9 cellular contexts compared by ENCODE assay signal in genomic region chr1:230424440-230425251, GRCh38. TPM values are rescaled to one million over a fixed set of nuclear protein-coding genes. Genes with fewer than 3 reads are reported as not detected.
DNase-seq lines count a peak whose midpoint lies in the region; ATAC-seq, FAIRE-seq and TF ChIP-seq lines count a peak whose summit lies in the region.
"Had no signal": no experiment of that assay in that cellular context is flagged by ENCODE, and none has a peak within 500 bp of the region (broad histone marks: within the 10 kb centered on the region; RNA-seq: fewer than 3 reads in every experiment).

No MANE protein-coding gene starts in this region.

- H3K4me1 ChIP-seq in H1 (replicated peaks in 1 of 4; ENCODE audit: control insufficient read depth in 3 of 4, insufficient read depth in 4 of 4, low read length in 3 of 4) (peaks cover 24 to 51% (median 29%) of the 10 kb centered on the region in 4 experiments), trophoblast cell (ENCODE audit: control insufficient read depth in 1 of 2, insufficient read depth in 2 of 2, low read length in 2 of 2) (peaks cover 0 to 12% of the 10 kb centered on the region in 2 experiments)

- H2BK15ac ChIP-seq in H1 (ENCODE audit: low read length) = peak overlapping the region; percentile 53; the same call in 1 of the 2 replicates

- no peak overlapping the region for H4K5ac ChIP-seq in H1 (ENCODE audit: insufficient read length, low read depth, low read length)

- H2BK12ac ChIP-seq in H1 (ENCODE audit: low read depth, low read length) = no peak overlapping the region
- no peak overlapping the region for H2BK12ac ChIP-seq in trophoblast cell (ENCODE audit: low read length)

- no peak overlapping the region for H2BK20ac ChIP-seq in H1 (ENCODE audit: low read length)

- WGBS in H1 (ENCODE audit: extremely low coverage in 1 of 2, insufficient coverage in 1 of 2, insufficient read length in 1 of 2, insufficient replicate concordance in 2 of 2, low coverage in 1 of 2, low lambda C conversion rate in 2 of 2, missing lambda C conversion rate in 1 of 2), 2 experiments = 6% methylated on average over 30 of the region's 30 CpGs; no CpG with 5 or more reads in 1 of the 2 experiments
- no CpG with 5 or more reads among the region's 30 CpGs for whole genome bisulfite sequencing in trophoblast cell (ENCODE audit: extremely low coverage, insufficient coverage, insufficient read length)

- H3K79me2 ChIP-seq in H1 (ENCODE audit: control insufficient read depth in 1 of 2, insufficient read depth in 2 of 2, low read length in 2 of 2) (peaks cover 3 to 49% of the 10 kb centered on the region in 2 experiments), trophoblast cell (ENCODE audit: control insufficient read depth, insufficient read depth, low read length, poor library complexity) (no peaks in the 10 kb centered on the region)

- H2AK5ac ChIP-seq in H1 (ENCODE audit: low read depth, low read length) = no peak overlapping the region
- no peak overlapping the region for H2AK5ac ChIP-seq in trophoblast cell (ENCODE audit: low read length)

- H4K91ac ChIP-seq in H1 (replicated peaks; ENCODE audit: insufficient read length, low read length) (no peak overlapping the region), trophoblast cell (ENCODE audit: low read depth, low read length) (no peak overlapping the region)

- peaks cover 18% of the 10 kb centered on the region; the same call in 1 of the 2 replicates for H3K23me2 ChIP-seq in H1 (ENCODE audit: low read depth, low read length)

- peaks cover 4% of the 10 kb centered on the region; the same call in 1 of the 2 replicates for H3K79me1 ChIP-seq in H1 (ENCODE audit: low read depth, low read length)
- H3K79me1 ChIP-seq in trophoblast cell (ENCODE audit: low read length) = no peaks in the 10 kb centered on the region

- no peak overlapping the region for H4K12ac ChIP-seq in trophoblast cell (ENCODE audit: low read depth, low read length)

- 0 out of 4 replicates have a peak, but pooled peaks cover 0 to 7% of the 10 kb centered on the region in 2 experiments for H3K9me3 ChIP-seq in H1 (ENCODE audit: insufficient read depth in 2 of 2, low read depth in 1 of 2, low read length in 1 of 2)
- H3K9me3 ChIP-seq in trophoblast cell (ENCODE audit: insufficient read depth, low read depth, low read length) = peaks cover 2% of the 10 kb centered on the region

- no peak overlapping the region; a peak in 1 of 7 replicates for H3K9ac ChIP-seq in H1 (replicated peaks in 1 of 4; ENCODE audit: extremely low read depth in 1 of 4, low read depth in 3 of 4, low read length in 3 of 4)
- no peak overlapping the region for H3K9ac ChIP-seq in trophoblast cell (ENCODE audit: low read length)

- peaks cover 12% of the 10 kb centered on the region for H3K27me3 ChIP-seq in H7 (ENCODE audit: control insufficient read depth, insufficient read depth, low read length)
- peaks cover 0 to 17% (median 13%) of the 10 kb centered on the region in 4 experiments; a peak in 5 of 7 replicates for H3K27me3 ChIP-seq in H1 (replicated peaks in 1 of 4; ENCODE audit: control insufficient read depth in 3 of 4, extremely low read depth in 1 of 4, insufficient read depth in 3 of 4, low read length in 3 of 4)
- H3K27me3 ChIP-seq in trophoblast cell (ENCODE audit: insufficient read depth, low read length) = peaks cover 22% of the 10 kb centered on the region

- no peak overlapping the region for H2BK120ac ChIP-seq in H1 (replicated peaks; ENCODE audit: low read depth, low read length)
- H2BK120ac ChIP-seq in trophoblast cell (ENCODE audit: insufficient read depth, low read length, poor library complexity) = no peak overlapping the region

- DNase-seq in H7 (peak; percentile 52), NCI-H345 (lab: John Stamatoyannopoulos, UW) (peak; percentile 41), H1 (ENCODE audit: low read depth in 1 of 2, low spot score in 2 of 2) (peak in 1 of 2 experiments; percentile 63), trophoblast cell (peak in 1 of 2 donors; percentile 45), hepatic stellate cell (ENCODE audit: low spot score) (no peak), HK-2 (ENCODE audit: unreplicated experiment) (no peak), GM19239 (ENCODE audit: insufficient read length, low spot score) (no peak)

- H4K8ac ChIP-seq in H1 (ENCODE audit: extremely low read depth, insufficient read depth, low read length) = no peak overlapping the region; the same call in 1 of the 2 replicates
- H4K8ac ChIP-seq in trophoblast cell (ENCODE audit: low read depth, low read length) = no peak overlapping the region

- peaks cover 6 to 17% of the 10 kb centered on the region in 2 experiments for H4K20me1 ChIP-seq in H1 (replicated peaks in 1 of 2; ENCODE audit: control insufficient read depth in 1 of 2, insufficient read depth in 2 of 2, low read length in 2 of 2)

- H3K36me3 ChIP-seq in H7 (replicated peaks; ENCODE audit: control insufficient read depth, insufficient read depth, low read length) = no peaks in the 10 kb centered on the region
- H3K36me3 ChIP-seq in H1 (ENCODE audit: control insufficient read depth in 2 of 4, insufficient read depth in 4 of 4, low read length in 3 of 4) = 0 out of 8 replicates have a peak, but pooled peaks cover 0 to 3% (median 0%) of the 10 kb centered on the region in 4 experiments
- H3K36me3 ChIP-seq in trophoblast cell (ENCODE audit: control insufficient read depth in 1 of 2, insufficient read depth in 2 of 2, low read length in 2 of 2) = no peaks in the 10 kb centered on the region

- H3K4me3 ChIP-seq in H7 (ENCODE audit: insufficient read depth, low read depth, low read length) (peak overlapping the region; percentile 55), H1 (ENCODE audit: extremely low read depth in 1 of 4, insufficient read depth in 2 of 4, low read depth in 3 of 4, low read length in 4 of 4) (peak overlapping the region; percentile 35 to 71 (median 69); a peak in 7 of 8 replicates), trophoblast cell (ENCODE audit: low read depth, low read length) (peak overlapping the region; percentile 59)

- H3K18ac ChIP-seq in H1 (ENCODE audit: extremely low read depth, low read length) (0 out of 2 replicates have a peak overlapping the region, but pooled peaks have one; percentile 43), trophoblast cell (ENCODE audit: low read length) (no peak overlapping the region)

- POLR2A ChIA-PET in H1 (lab: Charles Lee; ENCODE audit: partially characterized antibody) = interaction anchor here (1.2 kb wide), 2 partner anchors 10 to 97 kb away, joined by 4 to 5 read pairs; no protein-coding TSS in a partner anchor

- no peak; a peak in 1 of 4 replicates for TF ChIP-seq RAD21 in H1 (IDR thresholded peaks at IDR 0.05 in 1 of 2, conservative IDR thresholded peaks at IDR 0.05 in 1 of 2; ENCODE audit: low read depth in 2 of 2, low read length in 2 of 2)

- H2AFZ ChIP-seq in H1 (ENCODE audit: low read length) (no peak overlapping the region), trophoblast cell (ENCODE audit: insufficient read depth, low read length, poor library complexity) (no peak overlapping the region)

- no peak for FAIRE-seq in H1 (lab: Jason Lieb, UNC)
- FAIRE-seq in GM19239 (lab: Jason Lieb, UNC) = no peak

- H3K23ac ChIP-seq in H1 (ENCODE audit: insufficient read length) (no peak overlapping the region), trophoblast cell (ENCODE audit: low read length) (no peak overlapping the region)

- no peak for TF ChIP-seq EP300 in H1 (IDR thresholded peaks at IDR 0.05; ENCODE audit: borderline replicate concordance in 1 of 2, low read depth in 2 of 2, low read length in 2 of 2)

- CTCF ChIA-PET in H1 (lab: Charles Lee; ENCODE audit: partially characterized antibody) = interaction anchor here (0.6 to 1.5 kb wide), 7 partner anchors 10 to 113 kb away, joined by 3 to 4 read pairs (median 3); no protein-coding TSS in a partner anchor

- peak overlapping the region; percentile 95 to 97 for H3K4me2 ChIP-seq in H1 (ENCODE audit: insufficient read depth in 1 of 2, low read depth in 2 of 2, low read length in 2 of 2)
- peak overlapping the region; percentile 84 for H3K4me2 ChIP-seq in trophoblast cell (ENCODE audit: low read length)

- TF ChIP-seq POLR2A in H1 (IDR thresholded peaks at IDR 0.05; ENCODE audit: control extremely low read depth in 1 of 2, low read depth in 2 of 2, low read length in 2 of 2) = no peak

- no peak overlapping the region for H3K14ac ChIP-seq in H1 (ENCODE audit: insufficient read length)
- H3K14ac ChIP-seq in trophoblast cell (ENCODE audit: low read length) = no peak overlapping the region

- H3K56ac ChIP-seq in H1 (replicated peaks; ENCODE audit: insufficient read length, low read depth, low read length) = no peak overlapping the region

- no peak overlapping the region for H2BK5ac ChIP-seq in H1 (ENCODE audit: low read depth, low read length)
- no peak overlapping the region for H2BK5ac ChIP-seq in trophoblast cell (ENCODE audit: low read depth, low read length, poor library complexity)

- ATAC-seq in HG02840 (IDR thresholded peaks at IDR 0.05; ENCODE audit: low FRiP score, unreplicated experiment) = no peak
- ATAC-seq: HCT116 had no signal

- no peak for TF ChIP-seq CTCF in H1 (IDR thresholded peaks at IDR 0.05; ENCODE audit: control extremely low read depth in 1 of 3, insufficient read depth in 1 of 3, low read depth in 1 of 3, low read length in 3 of 3)

- no peak overlapping the region for H3K27ac ChIP-seq in H1 (ENCODE audit: low read depth, low read length)
- H3K27ac ChIP-seq in trophoblast cell (ENCODE audit: low read depth, low read length) = no peak overlapping the region

- H3K4ac ChIP-seq in H1 (replicated peaks; ENCODE audit: insufficient read length, low read depth, low read length) = no peak overlapping the region
- no peak overlapping the region for H3K4ac ChIP-seq in trophoblast cell (ENCODE audit: low read depth, low read length)

TF ChIP-seq in H1, 55 proteins besides CTCF, POLR2A, EP300 and RAD21:
- TF ChIP-seq CTBP2 (IDR thresholded peaks at IDR 0.05; ENCODE audit: borderline replicate concordance, insufficient read depth, insufficient read length, low read length) = no peak
- TF ChIP-seq RBBP5 (IDR thresholded peaks at IDR 0.05; ENCODE audit: borderline replicate concordance, low read depth, low read length) = 0 out of 2 replicates have a peak, but pooled peaks have one; percentile 29

RNA-seq across cellular contexts. Expression of gene PGBD5, which starts 1.5 kb away (rescaled TPM):
- 29.8 and 34.7 TPM in 2 replicates for total RNA-seq in H7 (2014; rRNA removed; shearing (Covaris generic))
- 18.4 and 21.2 TPM in 2 replicates for total RNA-seq in H1 (2021; fragmentation: NEBNext Ultra II Directional; extraction: Animal tissue kit (Norgen Biotek cat#: 25700))
- polyA plus RNA-seq in H1 (2011; rRNA removed) = 16.3 and 17.2 TPM in 2 replicates
- 19.2 TPM for polyA plus RNA-seq in H1 (2011; cell fraction: cytosol; rRNA removed)
- polyA plus RNA-seq in H1 (2011; cell fraction: nucleus; rRNA removed) = 26.3 TPM
- polyA plus RNA-seq in H1 (2012, experiment 1 of 2) = 14.3 to 21.6 TPM (median 19.5 TPM) in 4 replicates
- 13.3 TPM for polyA plus RNA-seq in H1 (2012, experiment 2 of 2)
- polyA plus RNA-seq in H1 (2013, experiment 1 of 2) = 11.0 TPM
- 12.3 TPM for polyA plus RNA-seq in H1 (2013, experiment 2 of 2)
- polyA minus RNA-seq in H1 (2011; rRNA and poly(A)+ RNA removed) = 27.6 and 30.6 TPM in 2 replicates
- polyA minus RNA-seq in H1 (2011; cell fraction: cytosol; rRNA and poly(A)+ RNA removed) = 13.5 TPM
- polyA minus RNA-seq in H1 (2011; cell fraction: nucleus; rRNA and poly(A)+ RNA removed) = 10.5 TPM
- 0.51 and 0.64 TPM in 2 replicates for polyA plus RNA-seq in trophoblast cell (2013)

Comparison
In these comparisons a context has a peak if more than half of its experiments do, and no peak if none do; other contexts are left out.
1. DNase-seq: peak in H7 (single experiment) and NCI-H345 (single experiment); none in hepatic stellate cell (single experiment), HK-2 (single experiment) and GM19239 (single experiment).
2. Peak in every context shown above with its lines, with median percentiles within 50 percentile points of each other: H3K4me3 ChIP-seq.